Comparison of ENCODE assay signal across 8 cellular contexts in genomic region chr16:30445149-30445407, GRCh38. TPM values are rescaled to one million over a fixed set of nuclear protein-coding genes. Genes with fewer than 3 reads are reported as not detected.
A peak's percentile ranks its signal among the peaks of the same experiment; 100 is the strongest.
DNase-seq lines count a peak whose midpoint lies in the region; ATAC-seq, FAIRE-seq and TF ChIP-seq lines count a peak whose summit lies in the region.

No MANE protein-coding gene starts in this region.

- no peak for TF ChIP-seq POLR2A in HCT116 (IDR thresholded peaks at IDR 0.05; ENCODE audit: borderline replicate concordance, extremely low read depth, insufficient read depth, insufficient read length)

- TF ChIP-seq RAD21 in HCT116 (IDR thresholded peaks at IDR 0.05; ENCODE audit: low read depth): no peak

- H3K9me3 Mint-ChIP-seq in memory B cell: no peaks in the 10 kb centered on the region

- H3K4me2 ChIP-seq in HCT116 (ENCODE audit: low read length): peak overlapping the region; percentile 95

- peak overlapping the region; percentile 80 to 90 for H3K4me3 ChIP-seq in HCT116 (replicated peaks in 1 of 2; ENCODE audit: low read depth in 1 of 2, low read length in 2 of 2)

- TF ChIP-seq CTCF in 22Rv1 (IDR thresholded peaks at IDR 0.05) (no peak), HCT116 (IDR thresholded peaks at IDR 0.05 in 2 of 3, conservative IDR thresholded peaks at IDR 0.05 in 1 of 3; ENCODE audit: borderline replicate concordance in 1 of 3, insufficient read depth in 1 of 3, low read depth in 2 of 3, low read length in 2 of 3) (no peak)

- no peaks in the 10 kb centered on the region for H3K27me3 ChIP-seq in HCT116 (ENCODE audit: insufficient read depth, low read length)

- peak overlapping the region; percentile 93 for H3K4me3 Mint-ChIP-seq in memory B cell

- H3K27ac ChIP-seq in 22Rv1 (peak overlapping the region; percentile 89), HCT116 (ENCODE audit: low read depth, low read length) (peak overlapping the region; percentile 86), angular gyrus (ENCODE audit: low read depth, low read length) (peak overlapping the region; percentile 90)

- ATAC-seq in HCT116 (no peak), memory B cell (ENCODE audit: low read depth) (no peak), HG02610 (IDR thresholded peaks at IDR 0.05; ENCODE audit: unreplicated experiment) (no peak)

- DNase-seq in HCT116 (ENCODE audit: low read depth, low spot score): no peak
- DNase-seq in memory B cell (ENCODE audit: low spot score in 2 of 2): no peak
- no peak for DNase-seq in RCC 7860 (ENCODE audit: low spot score)
- DNase-seq in NAMALWA (ENCODE audit: low spot score): no peak
- no peak for DNase-seq in HuH-7 (ENCODE audit: low spot score)

- peaks cover 5 to 20% of the 10 kb centered on the region in 2 experiments for H3K4me1 ChIP-seq in HCT116 (ENCODE audit: control insufficient read depth in 1 of 2, insufficient read depth in 2 of 2, low read length in 2 of 2)

- peak overlapping the region; percentile 92 for H3K27ac Mint-ChIP-seq in memory B cell

- H2AFZ ChIP-seq in HCT116 (ENCODE audit: low read depth, low read length, poor library complexity, severe bottlenecking): peak overlapping the region; percentile 95

- H3K9me3 ChIP-seq in HCT116 (ENCODE audit: control insufficient read depth in 1 of 2, insufficient read depth in 1 of 2, low read depth in 1 of 2, low read length in 2 of 2): no peaks in the 10 kb centered on the region

- BruUV-seq in HCT116 (replicated peaks; lab: Mats Ljungman, UMichigan): no TSS peak

- H3K27me3 Mint-ChIP-seq in memory B cell: no peaks in the 10 kb centered on the region

- H3K9me2 ChIP-seq in HCT116 (ENCODE audit: insufficient read depth): no peaks in the 10 kb centered on the region

- peaks cover 10% of the 10 kb centered on the region for H3K36me3 Mint-ChIP-seq in memory B cell

- no peak for FAIRE-seq in RCC 7860 (lab: Jason Lieb, UNC)

- RAD21 ChIA-PET in HCT116 (lab: Charles Lee; ENCODE audit: low non-redundant PET in 1 of 2, low total read pairs in 2 of 2, uncharacterized antibody in 2 of 2, unreplicated experiment in 2 of 2): no interaction called here

- H3K79me2 ChIP-seq in HCT116 (ENCODE audit: insufficient read depth, low read length): peaks cover 12% of the 10 kb centered on the region; the same call in 1 of the 2 replicates

- peak overlapping the region; percentile 90 for H3K9ac ChIP-seq in HCT116 (ENCODE audit: low read length)

- POLR2A ChIA-PET in HCT116 (lab: Charles Lee): interaction anchor here (1.0 to 2.2 kb wide), 4 partner anchors 12 to 165 kb away, joined by 3 to 10 read pairs (median 4); partner anchors contain the start of genes DCTPP1 and ZNF689

- peaks cover 24% of the 10 kb centered on the region for H3K4me1 Mint-ChIP-seq in memory B cell

- H3K36me3 ChIP-seq in HCT116 (ENCODE audit: control insufficient read depth in 1 of 2, insufficient read depth in 2 of 2, low read length in 2 of 2): peaks cover 2 to 8% of the 10 kb centered on the region in 2 experiments; a peak in 2 of 4 replicates

- H4K20me1 ChIP-seq in HCT116 (ENCODE audit: insufficient read depth): no peaks in the 10 kb centered on the region

- CTCF ChIA-PET in HCT116 (lab: Charles Lee): interaction anchor here (1.2 kb wide), 1 partner anchor 15 kb away, joined by 6 read pairs; the partner anchor contains the start of gene DCTPP1

- intact Hi-C loops in HCT116 (cut with micrococcal nuclease): loop anchor here (5.0 kb wide), 2 partner anchors 182 to 477 kb away; partner anchors contain the start of gene FBXL19

TF ChIP-seq in HCT116, 20 proteins besides CTCF, POLR2A, EP300 and RAD21:
- TF ChIP-seq EZH2 (IDR thresholded peaks at IDR 0.05) (no peak), ZFX (IDR thresholded peaks at IDR 0.05) (no peak), YY1 (IDR thresholded peaks at IDR 0.05; ENCODE audit: extremely low read depth, insufficient replicate concordance, low read depth, low read length) (no peak), SRF (IDR thresholded peaks at IDR 0.05; ENCODE audit: low read depth) (no peak), JUND (IDR thresholded peaks at IDR 0.05) (no peak), EGR1 (IDR thresholded peaks at IDR 0.05; ENCODE audit: low read depth) (no peak), CEBPB (IDR thresholded peaks at IDR 0.05; ENCODE audit: low read depth) (no peak), ATF3 (IDR thresholded peaks at IDR 0.05) (no peak), ELF1 (IDR thresholded peaks at IDR 0.05; ENCODE audit: borderline replicate concordance, low read depth) (no peak), REST (IDR thresholded peaks at IDR 0.05; ENCODE audit: low read depth) (no peak), CBX3 (IDR thresholded peaks at IDR 0.05; ENCODE audit: low read depth) (no peak), ZNF274 (IDR thresholded peaks at IDR 0.05; ENCODE audit: low read depth, low read length) (no peak), FOSL1 (IDR thresholded peaks at IDR 0.05; ENCODE audit: low read depth) (no peak), TCF7L2 (IDR thresholded peaks at IDR 0.05; ENCODE audit: borderline replicate concordance, extremely low read depth, insufficient read depth, insufficient read length) (no peak), SP1 (IDR thresholded peaks at IDR 0.05; ENCODE audit: low read depth) (no peak; the same call in 1 of the 2 replicates), EZH2phosphoT487 (IDR thresholded peaks at IDR 0.05; ENCODE audit: borderline replicate concordance) (no peak), MAX (IDR thresholded peaks at IDR 0.05) (no peak), ZBTB33 (IDR thresholded peaks at IDR 0.05; ENCODE audit: extremely low read depth, insufficient replicate concordance, low read length) (no peak), POLR2AphosphoS5 (IDR thresholded peaks at IDR 0.05; ENCODE audit: low read depth, low read length) (no peak)

RNA-seq across cellular contexts. Expression of gene SEPHS2, which starts 0.6 kb away (rescaled TPM):
- total RNA-seq in HCT116 (2021; ENCODE audit: unreplicated experiment): 51.3 TPM
- 50.3 and 51.4 TPM in 2 replicates for polyA plus RNA-seq in HCT116 (2012)

RNA-seq across cellular contexts. Expression of gene DCTPP1, which starts 15.2 kb away (rescaled TPM):
- total RNA-seq in HCT116 (2021; ENCODE audit: unreplicated experiment): 125 TPM
- polyA plus RNA-seq in HCT116 (2012): 61.4 and 73.4 TPM in 2 replicates

RNA-seq across cellular contexts. Expression of gene ITGAL, which starts 27.5 kb away (rescaled TPM):
- total RNA-seq in HCT116 (2021; ENCODE audit: unreplicated experiment): 1.4 TPM
- polyA plus RNA-seq in HCT116 (2012): 0.03 and 0.26 TPM in 2 replicates

RNA-seq across cellular contexts. Expression of gene ZNF771, which starts 37.7 kb away (rescaled TPM):
- total RNA-seq in HCT116 (2021; ENCODE audit: unreplicated experiment): 11.0 TPM
- polyA plus RNA-seq in HCT116 (2012): 5.7 and 7.0 TPM in 2 replicates

RNA-seq across cellular contexts. Expression of gene ZNF48, which starts 49.9 kb away (rescaled TPM):
- total RNA-seq in HCT116 (2021; ENCODE audit: unreplicated experiment): 17.9 TPM
- 12.8 and 15.5 TPM in 2 replicates for polyA plus RNA-seq in HCT116 (2012)
